8 cellular contexts compared by ENCODE assay signal in genomic region chr5:100790170-100790665, GRCh38.
DNase-seq lines count a peak whose midpoint lies in the region; ATAC-seq and TF ChIP-seq lines count a peak whose summit lies in the region.

No MANE protein-coding gene starts in this region.

- H3K4me3 ChIP-seq in OCI-LY3 (ENCODE audit: low read length) (peak overlapping the region; percentile 69), PC-9 (no peak overlapping the region)

- peak; percentile 70 for ATAC-seq in GM18508 (IDR thresholded peaks at IDR 0.05; ENCODE audit: insufficient read depth, unreplicated experiment)
- peak; percentile 82 for ATAC-seq in HG02678 (IDR thresholded peaks at IDR 0.05; ENCODE audit: unreplicated experiment)

- H2AFZ ChIP-seq in OCI-LY3 (ENCODE audit: low read depth, low read length) (peak overlapping the region; percentile 86; the same call in 1 of the 2 replicates), PC-9 (no peak overlapping the region)

- CTCF ChIA-PET in PC-9 (lab: Charles Lee), result no interaction called here

- BruUV-seq in PC-9 (replicated peaks; lab: Mats Ljungman, UMichigan), result no TSS peak

- peaks cover 46% of the 10 kb centered on the region for H3K4me1 ChIP-seq in OCI-LY3 (ENCODE audit: low read length)
- H3K4me1 ChIP-seq in PC-9 (replicated peaks; ENCODE audit: insufficient read depth), result no peaks in the 10 kb centered on the region

- H3K27me3 ChIP-seq in OCI-LY3 (ENCODE audit: low read depth, low read length), result no peaks in the 10 kb centered on the region
- no peaks in the 10 kb centered on the region for H3K27me3 ChIP-seq in PC-9 (ENCODE audit: insufficient read depth, low read depth)

- peak; percentile 55 for TF ChIP-seq CTCF in OCI-LY3 (IDR thresholded peaks at IDR 0.05; ENCODE audit: low read depth, low read length)
- TF ChIP-seq CTCF in PC-9 (conservative IDR thresholded peaks at IDR 0.05), result no peak; the same call in 1 of the 2 replicates

- H3K9ac ChIP-seq in OCI-LY3 (ENCODE audit: low read length), result peak overlapping the region; percentile 50

- no peaks in the 10 kb centered on the region for H3K79me2 ChIP-seq in OCI-LY3 (ENCODE audit: low read length)
- no peaks in the 10 kb centered on the region for H3K79me2 ChIP-seq in PC-9 (ENCODE audit: low read depth)

- no peaks in the 10 kb centered on the region for H3F3A ChIP-seq in PC-9 (ENCODE audit: insufficient read depth, low read depth)

- H3K27ac ChIP-seq in OCI-LY3 (ENCODE audit: low read length), result 0 out of 2 replicates have a peak overlapping the region, but pooled peaks have one; percentile 24
- H3K27ac ChIP-seq in PC-9, result no peak overlapping the region

- H3K36me3 ChIP-seq in OCI-LY3 (replicated peaks; ENCODE audit: low read depth, low read length), result no peaks in the 10 kb centered on the region
- no peaks in the 10 kb centered on the region for H3K36me3 ChIP-seq in PC-9 (ENCODE audit: low read depth)

- DNase-seq in medulla oblongata (ENCODE audit: extremely low spot score), result peak; percentile 47
- DNase-seq in PC-9, result no peak
- DNase-seq in T1000 (lab: John Stamatoyannopoulos, UW), result no peak
- no peak for DNase-seq in stimulated activated CD4-positive, alpha-beta T cell treated with anti-CD3 and anti-CD28 coated beads, Interleukin-4, amount 100 ng/mL, for 4 hours
- DNase-seq in GDM1 (lab: John Stamatoyannopoulos, UW), result no peak

- H3K9me2 ChIP-seq in PC-9 (ENCODE audit: insufficient read depth), result no peaks in the 10 kb centered on the region

- no peaks in the 10 kb centered on the region for H4K20me1 ChIP-seq in OCI-LY3 (ENCODE audit: insufficient read depth, low read length)
- H4K20me1 ChIP-seq in PC-9 (ENCODE audit: insufficient read depth), result no peaks in the 10 kb centered on the region

- peak overlapping the region; percentile 90 for H3K4me2 ChIP-seq in OCI-LY3 (ENCODE audit: low read length)
- no peak overlapping the region for H3K4me2 ChIP-seq in PC-9

- H3K9me3 ChIP-seq in OCI-LY3 (ENCODE audit: insufficient read depth, low read length) (no peaks in the 10 kb centered on the region; the same call in 1 of the 2 replicates), PC-9 (ENCODE audit: insufficient read depth, low read depth) (no peaks in the 10 kb centered on the region)

- intact Hi-C loops in PC-9 (cut with micrococcal nuclease; ENCODE audit: unreplicated experiment), result no loop called here

- POLR2A ChIA-PET in PC-9 (lab: Charles Lee; ENCODE audit: unreplicated experiment), result interaction anchor here (0.6 kb wide), 1 partner anchor 30 kb away, joined by 3 read pairs; no protein-coding TSS in a partner anchor
